In the genomic region with DNA sequence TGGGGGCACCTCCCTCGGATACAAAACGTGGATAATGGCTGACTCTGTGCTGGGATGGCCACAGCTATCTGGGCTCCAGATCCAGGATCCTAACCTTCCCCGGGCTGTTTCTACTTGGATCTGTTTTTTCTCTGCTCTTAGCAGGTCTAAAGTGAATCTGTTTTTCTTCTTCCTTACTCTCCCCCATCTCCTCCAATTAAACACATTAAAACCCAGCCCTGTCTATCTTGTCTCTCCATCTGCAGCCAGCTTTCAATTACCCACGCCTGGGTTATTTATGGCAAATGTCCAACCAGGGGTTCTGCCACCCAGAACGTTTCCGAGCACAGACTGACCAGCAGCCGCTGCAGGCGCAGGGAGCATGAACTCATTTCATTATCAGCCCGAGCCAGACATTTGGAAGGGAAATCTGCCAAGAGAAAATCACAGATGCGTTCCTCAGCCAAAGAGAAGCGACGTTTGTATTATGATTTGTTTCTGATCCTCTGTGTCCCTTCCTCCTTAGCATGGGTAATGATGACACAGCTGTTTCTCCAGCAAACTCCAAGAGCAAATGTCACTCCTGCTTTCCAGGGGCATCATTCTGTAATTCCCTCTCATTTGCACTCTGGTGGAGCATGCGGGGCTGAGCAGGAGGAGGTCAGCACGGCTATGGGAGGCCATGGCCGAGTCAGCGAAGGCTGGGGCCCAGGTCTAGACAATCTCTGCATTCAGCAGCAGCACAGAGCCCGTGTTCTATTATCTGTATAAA, we compare ENCODE assay signal across 8 cellular contexts. TPM values are rescaled to one million over a fixed set of nuclear protein-coding genes. Genes with fewer than 3 reads are reported as not detected.
A peak's percentile ranks its signal among the peaks of the same experiment; 100 is the strongest.
DNase-seq lines count a peak whose midpoint lies in the region; ATAC-seq and TF ChIP-seq lines count a peak whose summit lies in the region.

No MANE protein-coding gene starts in this region.

- H3K27me3 ChIP-seq in endodermal cell (ENCODE audit: control insufficient read depth, insufficient read depth, low read length, poor library complexity, severe bottlenecking): no peaks in the 10 kb centered on the region
- no peaks in the 10 kb centered on the region for H3K27me3 ChIP-seq in muscle layer of duodenum (ENCODE audit: low read depth, low read length)

- no peak overlapping the region for H3K4me3 Mint-ChIP-seq in endodermal cell

- peak overlapping the region; percentile 86 for H3K27ac Mint-ChIP-seq in endodermal cell

- H3K9me3 Mint-ChIP-seq in endodermal cell: no peaks in the 10 kb centered on the region

- WGBS in endodermal cell (ENCODE audit: insufficient coverage in 1 of 2, insufficient read length in 1 of 2), 2 experiments: 86 to 94% methylated on average over 14 to 17 of the region's 17 CpGs

- H3K9ac ChIP-seq in endodermal cell (ENCODE audit: extremely low read depth, low read length, poor library complexity, severe bottlenecking): no peak overlapping the region

- TF ChIP-seq CTCF in endodermal cell (conservative IDR thresholded peaks at IDR 0.05): no peak

- H3K27ac ChIP-seq in endodermal cell (ENCODE audit: low read depth, low read length) (peak overlapping the region; percentile 69), muscle layer of duodenum (ENCODE audit: low read length) (peak overlapping the region; percentile 42)

- no peaks in the 10 kb centered on the region for H3K9me3 ChIP-seq in endodermal cell (ENCODE audit: control insufficient read depth, low read length)
- H3K9me3 ChIP-seq in muscle layer of duodenum (ENCODE audit: control insufficient read depth in 1 of 2, low read length in 2 of 2): no peaks in the 10 kb centered on the region

- H3K36me3 ChIP-seq in endodermal cell (ENCODE audit: control insufficient read depth, insufficient read depth, low read length): peaks cover 92% of the 10 kb centered on the region
- H3K36me3 ChIP-seq in muscle layer of duodenum (ENCODE audit: control insufficient read depth in 1 of 2, insufficient read depth in 2 of 2, low read length in 2 of 2): peaks cover 3 to 15% of the 10 kb centered on the region in 2 donors

- peaks cover 40% of the 10 kb centered on the region for H3K4me1 Mint-ChIP-seq in endodermal cell

- peak; percentile 61 for DNase-seq in AG20443 (ENCODE audit: low spot score)
- peak; percentile 66 to 85 for DNase-seq in NCI-H524 (lab: John Stamatoyannopoulos, UW)
- DNase-seq in endodermal cell: no peak
- DNase-seq in germinal center (ENCODE audit: low spot score): no peak
- DNase-seq in NCI-H1436 treated with DMSO at 0.1 percent for 48 hours (lab: John Stamatoyannopoulos, UW): no peak

- H3K27me3 Mint-ChIP-seq in endodermal cell (ENCODE audit: insufficient read depth): no peaks in the 10 kb centered on the region

- H3K36me3 Mint-ChIP-seq in endodermal cell (ENCODE audit: low read depth): peaks cover 80% of the 10 kb centered on the region

- no peak for ATAC-seq in GM18867 (IDR thresholded peaks at IDR 0.05; ENCODE audit: unreplicated experiment)
- no peak for ATAC-seq in HG02678 (IDR thresholded peaks at IDR 0.05; ENCODE audit: unreplicated experiment)

- H3K4me3 ChIP-seq in endodermal cell (ENCODE audit: low read length): no peak overlapping the region
- H3K4me3 ChIP-seq in muscle layer of duodenum (ENCODE audit: low read depth in 1 of 2, low read length in 2 of 2): peak overlapping the region in 1 of 2 donors; percentile 26

- H3K4me1 ChIP-seq in endodermal cell (ENCODE audit: control insufficient read depth, insufficient read depth, low read length) (peaks cover 22% of the 10 kb centered on the region), muscle layer of duodenum (ENCODE audit: control insufficient read depth in 1 of 2, insufficient read depth in 2 of 2, low read length in 2 of 2) (peaks cover 14 to 52% of the 10 kb centered on the region in 2 donors)

RNA-seq across cellular contexts. Expression of a gene that starts 42.0 kb away (rescaled TPM):
- 10 to 100 TPM; 53.9 to 60.8 TPM for total RNA-seq in endodermal cell
- 30.3 TPM for polyA plus RNA-seq in endodermal cell (2013, experiment 1 of 2)
- polyA plus RNA-seq in endodermal cell (2013, experiment 2 of 2): 25.0 TPM

Comparison
In these comparisons a context has a peak if more than half of its experiments do, and no peak if none do; other contexts are left out.
1. DNase-seq: peak in AG20443 (single experiment) and NCI-H524 (2 of 2); none in endodermal cell (single experiment), germinal center (single experiment) and NCI-H1436 treated with DMSO at 0.1 percent for 48 hours (single experiment).